ENCODE assay signal across 32 cellular contexts in the genomic region with DNA sequence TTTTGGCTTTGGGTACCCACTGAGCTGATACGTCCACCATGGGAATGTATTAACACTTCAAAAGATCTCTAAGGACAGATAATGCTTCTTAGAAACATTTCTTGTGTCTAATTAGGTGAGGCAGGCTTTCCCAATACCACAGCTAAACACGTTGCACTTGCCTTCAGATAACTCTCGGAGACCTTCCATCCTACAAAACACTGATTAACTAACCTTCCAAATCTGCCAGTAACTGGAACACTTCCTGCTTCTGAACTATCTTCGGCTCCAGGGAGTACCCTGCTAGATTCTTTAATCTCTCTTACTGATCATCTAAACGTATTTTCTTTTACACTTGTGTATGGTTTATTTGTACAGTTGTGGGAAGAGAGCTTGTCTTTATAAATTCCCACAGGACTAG. TPM values are rescaled to one million over a fixed set of nuclear protein-coding genes. Genes with fewer than 3 reads are reported as not detected.
"Had no signal": no experiment of that assay in that cellular context is flagged by ENCODE, and none has a peak within 500 bp of the region (broad histone marks: within the 10 kb centered on the region; RNA-seq: fewer than 3 reads in every experiment).

No MANE protein-coding gene starts in this region.

- H3K4me3 ChIP-seq: ascending aorta, breast epithelium, cardiac muscle cell, colonic mucosa had no signal

- H3K9me3 ChIP-seq: ascending aorta, breast epithelium, colonic mucosa had no signal

- H3K27ac Mint-ChIP-seq: activated CD4-positive, alpha-beta memory T cell treated with anti-CD3 and anti-CD28 coated beads for 36 hours; activated CD4-positive, alpha-beta T cell treated with anti-CD3 and anti-CD28 coated beads for 36 hours; activated CD4-positive, alpha-beta T cell treated with anti-CD3 and anti-CD28 coated beads, Interleukin-2, amount 10 ng/mL, durations not matched to agents 24 days and 14 days; activated CD8-positive, alpha-beta memory T cell treated with anti-CD3 and anti-CD28 coated beads, Interleukin-2, amount 10 ng/mL, durations not matched to agents 7 days and 5 days; activated CD8-positive, alpha-beta T cell treated with anti-CD3 and anti-CD28 coated beads, Interleukin-2, amount 10 ng/mL, durations not matched to agents 7 days and 5 days; activated naive CD4-positive, alpha-beta T cell treated with anti-CD3 and anti-CD28 coated beads, Interleukin-2, amount 10 ng/mL, durations not matched to agents 7 days and 5 days; activated naive CD4-positive, alpha-beta T cell treated with anti-CD3 and anti-CD28 coated beads, Interleukin-2, amount 50 U/mL, for 72 hours; activated naive CD8-positive, alpha-beta T cell treated with anti-CD3 and anti-CD28 coated beads, Interleukin-2, amount 10 ng/mL, durations not matched to agents 7 days and 5 days; activated T-helper 1 cell treated with anti-CD3 and anti-CD28 coated beads, Interleukin-12 subunit alpha, Interleukin-12 subunit beta, Interleukin-2, Interleukin-4 antibody, amounts not matched to agents 30 ng/mL and 10 ng/mL and 1 ng/mL, durations not matched to agents 14 hours and 24 hours and 36 hours; activated T-helper 2 cell treated with anti-CD3 and anti-CD28 coated beads, Interferon-gamma antibody, Interleukin-2, Interleukin-4, amounts not matched to agents 10 μg/mL and 5 μg/mL and 100 μg/mL, durations not matched to agents 14 hours and 24 hours and 36 hours; brain; endodermal cell had no signal

- H3K4me1 ChIP-seq: breast epithelium had no signal

- H3K27ac ChIP-seq: ascending aorta, breast epithelium, cardiac muscle cell, colonic mucosa had no signal

- FAIRE-seq: frontal cortex had no signal

- H3K4me3 Mint-ChIP-seq: activated CD4-positive, alpha-beta memory T cell treated with anti-CD3 and anti-CD28 coated beads for 36 hours; activated CD4-positive, alpha-beta T cell treated with anti-CD3 and anti-CD28 coated beads for 36 hours; activated CD8-positive, alpha-beta memory T cell treated with anti-CD3 and anti-CD28 coated beads, Interleukin-2, amount 10 ng/mL, durations not matched to agents 7 days and 5 days; activated CD8-positive, alpha-beta T cell treated with anti-CD3 and anti-CD28 coated beads, Interleukin-2, amount 10 ng/mL, durations not matched to agents 7 days and 5 days; activated naive CD4-positive, alpha-beta T cell treated with anti-CD3 and anti-CD28 coated beads, Interleukin-2, amount 10 ng/mL, durations not matched to agents 7 days and 5 days; activated naive CD8-positive, alpha-beta T cell treated with anti-CD3 and anti-CD28 coated beads, Interleukin-2, amount 10 ng/mL, durations not matched to agents 7 days and 5 days; activated T-helper 1 cell treated with anti-CD3 and anti-CD28 coated beads, Interleukin-12 subunit alpha, Interleukin-12 subunit beta, Interleukin-2, Interleukin-4 antibody, amounts not matched to agents 30 ng/mL and 10 ng/mL and 1 ng/mL, durations not matched to agents 14 hours and 24 hours and 36 hours; endodermal cell had no signal

- H3K36me3 Mint-ChIP-seq: activated CD4-positive, alpha-beta memory T cell treated with anti-CD3 and anti-CD28 coated beads for 36 hours; activated CD8-positive, alpha-beta memory T cell treated with anti-CD3 and anti-CD28 coated beads, Interleukin-2, amount 10 ng/mL, durations not matched to agents 7 days and 5 days; activated naive CD4-positive, alpha-beta T cell treated with anti-CD3 and anti-CD28 coated beads, Interleukin-2, amount 10 ng/mL, durations not matched to agents 7 days and 5 days; activated naive CD8-positive, alpha-beta T cell treated with anti-CD3 and anti-CD28 coated beads, Interleukin-2, amount 10 ng/mL, durations not matched to agents 7 days and 5 days; brain had no signal

- H3K9me3 Mint-ChIP-seq: activated CD4-positive, alpha-beta memory T cell treated with anti-CD3 and anti-CD28 coated beads for 36 hours; activated CD4-positive, alpha-beta T cell treated with anti-CD3 and anti-CD28 coated beads, Interleukin-2, amount 10 ng/mL, durations not matched to agents 24 days and 14 days; activated naive CD4-positive, alpha-beta T cell treated with anti-CD3 and anti-CD28 coated beads, Interleukin-2, amount 10 ng/mL, durations not matched to agents 7 days and 5 days; activated naive CD4-positive, alpha-beta T cell treated with anti-CD3 and anti-CD28 coated beads, Interleukin-2, amount 50 U/mL, for 72 hours; activated naive CD8-positive, alpha-beta T cell treated with anti-CD3 and anti-CD28 coated beads, Interleukin-2, amount 10 ng/mL, durations not matched to agents 7 days and 5 days; activated T-helper 1 cell treated with anti-CD3 and anti-CD28 coated beads, Interleukin-12 subunit alpha, Interleukin-12 subunit beta, Interleukin-2, Interleukin-4 antibody, amounts not matched to agents 30 ng/mL and 10 ng/mL and 1 ng/mL, durations not matched to agents 14 hours and 24 hours and 36 hours; activated T-helper 2 cell treated with anti-CD3 and anti-CD28 coated beads, Interferon-gamma antibody, Interleukin-2, Interleukin-4, amounts not matched to agents 10 μg/mL and 5 μg/mL and 100 μg/mL, durations not matched to agents 14 hours and 24 hours and 36 hours; endodermal cell had no signal

- H3K36me3 ChIP-seq: ascending aorta, breast epithelium, cardiac muscle cell, colonic mucosa had no signal

- ATAC-seq: activated CD4-positive, alpha-beta T cell treated with anti-CD3 and anti-CD28 coated beads for 36 hours; activated CD8-positive, alpha-beta memory T cell treated with anti-CD3 and anti-CD28 coated beads, Interleukin-2, amount 10 ng/mL, durations not matched to agents 7 days and 5 days; activated CD8-positive, alpha-beta T cell treated with anti-CD3 and anti-CD28 coated beads, Interleukin-2, amount 10 ng/mL, durations not matched to agents 7 days and 5 days; activated naive CD4-positive, alpha-beta T cell treated with anti-CD3 and anti-CD28 coated beads, Interleukin-2, amount 50 U/mL, for 72 hours; esophagus mucosa had no signal

- DNase-seq: activated CD4-positive, alpha-beta memory T cell treated with anti-CD3 and anti-CD28 coated beads for 36 hours; activated CD4-positive, alpha-beta T cell treated with anti-CD3 and anti-CD28 coated beads for 36 hours; activated CD4-positive, alpha-beta T cell treated with anti-CD3 and anti-CD28 coated beads, Interleukin-2, amount 10 ng/mL, durations not matched to agents 24 days and 14 days; activated CD4-positive, CD25-positive, alpha-beta regulatory T cell; activated CD4-positive, CD25-positive, alpha-beta regulatory T cell treated with anti-CD3 and anti-CD28 coated beads, Interleukin-2, amount 50 U/mL, for 72 hours; activated CD8-positive, alpha-beta memory T cell treated with anti-CD3 and anti-CD28 coated beads, Interleukin-2, amount 10 ng/mL, durations not matched to agents 7 days and 5 days; activated CD8-positive, alpha-beta memory T cell treated with anti-CD3 and anti-CD28 coated beads, Interleukin-2, amount 50 U/mL, for 4 hours; activated CD8-positive, alpha-beta T cell treated with anti-CD3 and anti-CD28 coated beads, Interleukin-2, amount 10 ng/mL, durations not matched to agents 7 days and 5 days; activated effector memory CD4-positive, alpha-beta T cell treated with anti-CD3 and anti-CD28 coated beads, Interleukin-2, amount 50 U/mL, for 16 hours; activated naive CD4-positive, alpha-beta T cell treated with anti-CD3 and anti-CD28 coated beads, Interleukin-2, amount 10 ng/mL, durations not matched to agents 7 days and 5 days; activated naive CD8-positive, alpha-beta T cell treated with anti-CD3 and anti-CD28 coated beads, Interleukin-2, amount 10 ng/mL, durations not matched to agents 7 days and 5 days; activated T-cell treated with anti-CD3 and anti-CD28 coated beads, Interleukin-2, amount 50 U/mL, for 1 hour; activated T-cell treated with anti-CD3 and anti-CD28 coated beads, Interleukin-2, amount 50 U/mL, for 48 hours; central memory CD4-positive, alpha-beta T cell; cerebellar nuclear complex; colonic mucosa; effector memory CD4-positive, alpha-beta T cell; endodermal cell; foreskin fibroblast; T-helper 2 cell had no signal

RNA-seq across cellular contexts. Expression of a gene that starts 1.1 kb away (rescaled TPM):
- total RNA-seq: activated CD4-positive, alpha-beta memory T cell treated with anti-CD3 and anti-CD28 coated beads for 36 hours; activated CD4-positive, alpha-beta T cell treated with anti-CD3 and anti-CD28 coated beads for 36 hours; activated CD4-positive, alpha-beta T cell treated with anti-CD3 and anti-CD28 coated beads, Interleukin-2, amount 10 ng/mL, durations not matched to agents 24 days and 14 days; activated CD8-positive, alpha-beta memory T cell treated with anti-CD3 and anti-CD28 coated beads, Interleukin-2, amount 10 ng/mL, durations not matched to agents 7 days and 5 days; activated CD8-positive, alpha-beta T cell treated with anti-CD3 and anti-CD28 coated beads, Interleukin-2, amount 10 ng/mL, durations not matched to agents 7 days and 5 days; activated naive CD4-positive, alpha-beta T cell treated with anti-CD3 and anti-CD28 coated beads, Interleukin-2, amount 50 U/mL, for 72 hours; activated naive CD8-positive, alpha-beta T cell treated with anti-CD3 and anti-CD28 coated beads, Interleukin-2, amount 10 ng/mL, durations not matched to agents 7 days and 5 days; activated T-helper 1 cell treated with anti-CD3 and anti-CD28 coated beads, Interleukin-12 subunit alpha, Interleukin-12 subunit beta, Interleukin-2, Interleukin-4 antibody, amounts not matched to agents 30 ng/mL and 10 ng/mL and 1 ng/mL, durations not matched to agents 14 hours and 24 hours and 36 hours; activated T-helper 2 cell treated with anti-CD3 and anti-CD28 coated beads, Interferon-gamma antibody, Interleukin-2, Interleukin-4, amounts not matched to agents 10 μg/mL and 5 μg/mL and 100 μg/mL, durations not matched to agents 14 hours and 24 hours and 36 hours; ascending aorta; cardiac muscle cell; dermis microvascular lymphatic vessel endothelial cell; epithelial cell of proximal tubule; T-helper 1 cell treated with Interleukin-12 subunit alpha and Interleukin-12 subunit beta and Interleukin-4 antibody, amounts not matched to agents 30 ng/mL and 1 ng/mL, for 36 hours had no signal
- polyA plus RNA-seq: cardiac muscle cell had no signal
